In genomic region chr16:3027983-3028715, GRCh38 we compare ENCODE assay signal across 1 cellular context.
TF ChIP-seq lines count a peak whose summit lies in the region.

No MANE protein-coding gene starts in this region.

TF ChIP-seq in HepG2, 621 proteins besides CTCF, POLR2A, EP300 and RAD21 (continued from another document and continues in another):
- peak; percentile 51 to 73; a peak in 3 of 4 replicates for TF ChIP-seq HMGXB4 (CRISPR knock-in tag; IDR thresholded peaks at IDR 0.05; ENCODE audit: borderline replicate concordance in 1 of 2, low read depth in 1 of 2)
- peak; percentile 64; the same call in 1 of the 2 replicates for TF ChIP-seq MED1 (CRISPR knock-in tag; IDR thresholded peaks at IDR 0.05)
- peak; percentile 68 for TF ChIP-seq STAG1 (CRISPR knock-in tag; IDR thresholded peaks at IDR 0.05)
- TF ChIP-seq SALL1 (CRISPR knock-in tag; IDR thresholded peaks at IDR 0.05): no peak
- TF ChIP-seq ZBTB26 (CRISPR knock-in tag; IDR thresholded peaks at IDR 0.05; ENCODE audit: borderline replicate concordance): 0 out of 2 replicates have a peak, but pooled peaks have one; percentile 23
- TF ChIP-seq SMC3 (IDR thresholded peaks at IDR 0.05; ENCODE audit: low read length): peak; percentile 11; the same call in 1 of the 2 replicates
- TF ChIP-seq MXI1 (IDR thresholded peaks at IDR 0.05; ENCODE audit: borderline replicate concordance, low read depth, low read length): peak; percentile 54; the same call in 1 of the 3 replicates
- TF ChIP-seq E2F1 (CRISPR knock-in tag; IDR thresholded peaks at IDR 0.05): no peak
- no peak for TF ChIP-seq HES4 (CRISPR knock-in tag; IDR thresholded peaks at IDR 0.05; ENCODE audit: borderline replicate concordance)
- TF ChIP-seq NR2F6 (IDR thresholded peaks at IDR 0.05): no peak
- TF ChIP-seq NR2F6 (CRISPR knock-in tag; IDR thresholded peaks at IDR 0.05): peak; percentile 56
- TF ChIP-seq AGO2 (optimal IDR thresholded peaks at IDR 0.05; ENCODE audit: low read depth, low read length): peak; percentile 87
- TF ChIP-seq ZNF678 (CRISPR knock-in tag; IDR thresholded peaks at IDR 0.05): no peak
- no peak for TF ChIP-seq JDP2 (CRISPR knock-in tag; IDR thresholded peaks at IDR 0.05; ENCODE audit: borderline replicate concordance)
- peak; percentile 55; the same call in 1 of the 2 replicates for TF ChIP-seq ZNF788 (CRISPR knock-in tag; IDR thresholded peaks at IDR 0.05; ENCODE audit: borderline replicate concordance)
- 0 out of 2 replicates have a peak, but pooled peaks have one; percentile 42 for TF ChIP-seq ZNF766 (CRISPR knock-in tag; IDR thresholded peaks at IDR 0.05; ENCODE audit: borderline replicate concordance)
- peak; percentile 54 for TF ChIP-seq UBTF (CRISPR knock-in tag; IDR thresholded peaks at IDR 0.05)
- peak; percentile 51; the same call in 1 of the 2 replicates for TF ChIP-seq MAX (IDR thresholded peaks at IDR 0.05)
- peak; percentile 79; the same call in 1 of the 2 replicates for TF ChIP-seq ZNF691 (CRISPR knock-in tag; IDR thresholded peaks at IDR 0.05; ENCODE audit: borderline replicate concordance, low read depth)
- TF ChIP-seq HOMEZ (CRISPR knock-in tag; IDR thresholded peaks at IDR 0.05; ENCODE audit: low read depth): no peak
- TF ChIP-seq NONO (IDR thresholded peaks at IDR 0.05): no peak
- peak; percentile 63 for TF ChIP-seq NONO (CRISPR knock-in tag; conservative IDR thresholded peaks at IDR 0.05)
- 0 out of 2 replicates have a peak, but pooled peaks have one; percentile 25 for TF ChIP-seq ZNF292 (CRISPR knock-in tag; IDR thresholded peaks at IDR 0.05; ENCODE audit: borderline replicate concordance, low read depth)
- TF ChIP-seq BHLHE40 (IDR thresholded peaks at IDR 0.05; ENCODE audit: low read length): peak; percentile 61
- peak; percentile 38; the same call in 1 of the 2 replicates for TF ChIP-seq ZNF264 (CRISPR knock-in tag; IDR thresholded peaks at IDR 0.05)
- TF ChIP-seq SNAI1 (CRISPR knock-in tag; IDR thresholded peaks at IDR 0.05; ENCODE audit: borderline replicate concordance): no peak
- TF ChIP-seq, protein P1, sequence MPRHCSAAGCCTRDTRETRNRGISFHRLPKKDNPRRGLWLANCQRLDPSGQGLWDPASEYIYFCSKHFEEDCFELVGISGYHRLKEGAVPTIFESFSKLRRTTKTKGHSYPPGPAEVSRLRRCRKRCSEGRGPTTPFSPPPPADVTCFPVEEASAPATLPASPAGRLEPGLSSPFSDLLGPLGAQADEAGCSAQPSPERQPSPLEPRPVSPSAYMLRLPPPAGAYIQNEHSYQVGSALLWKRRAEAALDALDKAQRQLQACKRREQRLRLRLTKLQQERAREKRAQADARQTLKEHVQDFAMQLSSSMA (CRISPR knock-in tag; IDR thresholded peaks at IDR 0.05): 0 out of 2 replicates have a peak, but pooled peaks have one; percentile 28
- TF ChIP-seq BRD4 (CRISPR knock-in tag; IDR thresholded peaks at IDR 0.05): 0 out of 2 replicates have a peak, but pooled peaks have one; percentile 28
- TF ChIP-seq, protein P2, sequence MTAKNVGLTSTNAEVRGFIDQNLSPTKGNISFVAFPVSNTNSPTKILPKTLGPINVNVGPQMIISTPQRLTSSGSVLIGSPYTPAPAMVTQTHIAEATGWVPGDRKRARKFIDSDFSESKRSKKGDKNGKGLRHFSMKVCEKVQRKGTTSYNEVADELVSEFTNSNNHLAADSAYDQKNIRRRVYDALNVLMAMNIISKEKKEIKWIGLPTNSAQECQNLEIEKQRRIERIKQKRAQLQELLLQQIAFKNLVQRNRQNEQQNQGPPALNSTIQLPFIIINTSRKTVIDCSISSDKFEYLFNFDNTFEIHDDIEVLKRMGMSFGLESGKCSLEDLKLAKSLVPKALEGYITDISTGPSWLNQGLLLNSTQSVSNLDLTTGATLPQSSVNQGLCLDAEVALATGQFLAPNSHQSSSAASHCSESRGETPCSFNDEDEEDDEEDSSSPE (CRISPR knock-in tag; IDR thresholded peaks at IDR 0.05): peak; percentile 1; the same call in 1 of the 2 replicates
- TF ChIP-seq, protein P3, sequence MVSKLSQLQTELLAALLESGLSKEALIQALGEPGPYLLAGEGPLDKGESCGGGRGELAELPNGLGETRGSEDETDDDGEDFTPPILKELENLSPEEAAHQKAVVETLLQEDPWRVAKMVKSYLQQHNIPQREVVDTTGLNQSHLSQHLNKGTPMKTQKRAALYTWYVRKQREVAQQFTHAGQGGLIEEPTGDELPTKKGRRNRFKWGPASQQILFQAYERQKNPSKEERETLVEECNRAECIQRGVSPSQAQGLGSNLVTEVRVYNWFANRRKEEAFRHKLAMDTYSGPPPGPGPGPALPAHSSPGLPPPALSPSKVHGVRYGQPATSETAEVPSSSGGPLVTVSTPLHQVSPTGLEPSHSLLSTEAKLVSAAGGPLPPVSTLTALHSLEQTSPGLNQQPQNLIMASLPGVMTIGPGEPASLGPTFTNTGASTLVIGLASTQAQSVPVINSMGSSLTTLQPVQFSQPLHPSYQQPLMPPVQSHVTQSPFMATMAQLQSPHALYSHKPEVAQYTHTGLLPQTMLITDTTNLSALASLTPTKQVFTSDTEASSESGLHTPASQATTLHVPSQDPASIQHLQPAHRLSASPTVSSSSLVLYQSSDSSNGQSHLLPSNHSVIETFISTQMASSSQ (IDR thresholded peaks at IDR 0.05; ENCODE audit: low read depth): no peak
- TF ChIP-seq, protein P3 (CRISPR knock-in tag; IDR thresholded peaks at IDR 0.05; ENCODE audit: borderline replicate concordance): 0 out of 2 replicates have a peak, but pooled peaks have one; percentile 27
- TF ChIP-seq THAP11 (CRISPR knock-in tag; IDR thresholded peaks at IDR 0.05): peak; percentile 87
- 0 out of 2 replicates have a peak, but pooled peaks have one; percentile 27 for TF ChIP-seq TP53 (CRISPR knock-in tag; conservative IDR thresholded peaks at IDR 0.05)
- peak; percentile 40 for TF ChIP-seq ZNF883 (CRISPR knock-in tag; IDR thresholded peaks at IDR 0.05; ENCODE audit: not compliant biosample characterization)
- peak; percentile 47; the same call in 1 of the 2 replicates for TF ChIP-seq PATZ1 (CRISPR knock-in tag; IDR thresholded peaks at IDR 0.05)
- TF ChIP-seq ZMYM4 (CRISPR knock-in tag; IDR thresholded peaks at IDR 0.05): no peak; the same call in 1 of the 2 replicates
- 0 out of 2 replicates have a peak, but pooled peaks have one; percentile 23 for TF ChIP-seq SOX5 (CRISPR knock-in tag; IDR thresholded peaks at IDR 0.05; ENCODE audit: borderline replicate concordance)
- no peak; the same call in 1 of the 2 replicates for TF ChIP-seq KDM5B (CRISPR knock-in tag; IDR thresholded peaks at IDR 0.05; ENCODE audit: borderline replicate concordance)
- 0 out of 2 replicates have a peak, but pooled peaks have one; percentile 36 for TF ChIP-seq ZNF350 (CRISPR knock-in tag; IDR thresholded peaks at IDR 0.05; ENCODE audit: borderline replicate concordance, low read depth)
- TF ChIP-seq ZNF562 (CRISPR knock-in tag; IDR thresholded peaks at IDR 0.05; ENCODE audit: borderline replicate concordance): no peak
